16 cellular contexts compared by ENCODE assay signal in the genomic region with DNA sequence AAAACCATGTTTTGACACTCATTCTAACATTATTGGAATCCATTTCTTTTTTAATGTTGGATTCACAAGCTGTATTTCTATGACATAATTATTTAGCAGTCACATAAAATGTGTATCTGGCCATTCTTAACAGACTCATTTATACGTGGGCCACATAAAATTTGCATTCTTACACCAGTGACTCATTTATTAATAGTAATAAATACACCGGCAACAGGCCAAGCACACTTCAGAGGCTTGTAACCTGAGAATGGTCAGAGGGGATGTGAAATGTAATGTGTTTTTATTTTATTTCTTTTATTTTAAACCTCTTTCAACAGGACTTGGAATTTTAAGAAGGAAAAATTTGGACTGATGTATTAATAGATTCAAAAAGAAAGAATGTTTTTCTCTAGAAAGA.
DNase-seq lines count a peak whose midpoint lies in the region; ATAC-seq and TF ChIP-seq lines count a peak whose summit lies in the region.
"Had no signal": no experiment of that assay in that cellular context is flagged by ENCODE, and none has a peak within 500 bp of the region (broad histone marks: within the 10 kb centered on the region; RNA-seq: fewer than 3 reads in every experiment).

No MANE protein-coding gene starts in this region.

- no peaks in the 10 kb centered on the region for H3K9me3 ChIP-seq in HEK293 (ENCODE audit: control insufficient read depth, insufficient read depth, low read depth, low read length)

- no peak for ATAC-seq in HG03342 (IDR thresholded peaks at IDR 0.05; ENCODE audit: unreplicated experiment)
- ATAC-seq: CD8-positive, alpha-beta T cell; HCT116 had no signal

- no peak overlapping the region for H3K27ac ChIP-seq in HEK293 (ENCODE audit: extremely low read depth, low read depth, low read length)
- H3K27ac ChIP-seq: BLaER1 treated with 17β-estradiol and CSF1 and Interleukin-3, amounts not matched to agents 10 nM and 100 nM had no signal

- CTCF ChIA-PET in HEK293 (lab: Yijun Ruan, JAX): interaction anchor here (2.6 kb wide), 1 partner anchor 10 kb away, joined by 13 read pairs; no protein-coding TSS in a partner anchor

- TF ChIP-seq CTCF in HEK293 (tag by site-specific recombination; IDR thresholded peaks at IDR 0.05) (no peak), fibroblast of villous mesenchyme (IDR thresholded peaks at IDR 0.05; ENCODE audit: insufficient read depth, low read depth, low read length) (no peak)

- peak; percentile 65 for DNase-seq in EH (ENCODE audit: low read depth)
- DNase-seq in fibroblast of villous mesenchyme (ENCODE audit: low read depth): peak; percentile 47
- DNase-seq in renal cortical epithelial cell (ENCODE audit: low read depth): peak; percentile 18
- DNase-seq in NCI-H510A treated with DMSO at 0.1 percent for 48 hours (lab: John Stamatoyannopoulos, UW): no peak
- DNase-seq: CD8-positive, alpha-beta T cell; COR-L47; DMS 273 treated with DMSO at 0.1 percent for 48 hours; DMS53; DND-41; GDM1; GOT3; H7 had no signal

- POLR2A ChIA-PET in HEK293 (lab: Yijun Ruan, JAX): no interaction called here

- H3K4me1 ChIP-seq in HEK293 (ENCODE audit: control insufficient read depth, insufficient read depth, low read length): peaks cover 4% of the 10 kb centered on the region; the same call in 1 of the 2 replicates

- no peaks in the 10 kb centered on the region for H3K36me3 ChIP-seq in HEK293 (ENCODE audit: control insufficient read depth in 2 of 2, insufficient read depth in 1 of 2, low read length in 2 of 2)
- H3K36me3 ChIP-seq: BLaER1 treated with 17β-estradiol and CSF1 and Interleukin-3, amounts not matched to agents 10 nM and 100 nM had no signal

- H3K4me3 ChIP-seq in HEK293 (ENCODE audit: low read depth, low read length): no peak overlapping the region
- no peak overlapping the region for H3K4me3 ChIP-seq in fibroblast of villous mesenchyme (ENCODE audit: low read depth, low read length)
- H3K4me3 ChIP-seq: BLaER1 treated with 17β-estradiol and CSF1 and Interleukin-3, amounts not matched to agents 10 nM and 100 nM had no signal

TF ChIP-seq in HEK293, 187 proteins besides CTCF, POLR2A, EP300 and RAD21:
- peak; percentile 57; the same call in 1 of the 2 replicates for TF ChIP-seq ATF2 (tag by site-specific recombination; IDR thresholded peaks at IDR 0.05; ENCODE audit: low read depth)
- TF ChIP-seq ZNF174 (tag by site-specific recombination; IDR thresholded peaks at IDR 0.05): no peak
TF ChIP-seq in HEK293: peak in this region for 1.
